1 cellular context compared by ENCODE assay signal in the genomic region with DNA sequence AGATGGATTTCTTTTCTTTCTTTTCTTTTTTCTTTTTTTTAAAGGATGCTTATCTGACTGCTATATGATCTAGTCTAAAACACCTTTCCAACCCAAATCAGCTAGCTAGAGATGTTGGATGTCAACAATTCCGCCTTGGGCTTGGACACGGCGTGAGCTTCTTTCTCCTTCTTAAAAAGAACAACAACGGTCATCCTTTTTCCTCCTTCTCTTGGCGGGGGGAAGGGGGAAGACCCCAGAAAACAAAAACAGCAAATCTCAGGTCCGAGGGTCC.
TF ChIP-seq lines count a peak whose summit lies in the region.

No MANE protein-coding gene starts in this region.

TF ChIP-seq in HepG2, 621 proteins besides CTCF, POLR2A, EP300 and RAD21 (continued from another document):
- TF ChIP-seq ZNF614 (CRISPR knock-in tag; IDR thresholded peaks at IDR 0.05; ENCODE audit: borderline replicate concordance) = peak; percentile 34; the same call in 1 of the 2 replicates
